ENCODE assay signal across 17 cellular contexts in genomic region chr6:134642819-134643218, GRCh38.
A peak's percentile ranks its signal among the peaks of the same experiment; 100 is the strongest.
DNase-seq lines count a peak whose midpoint lies in the region; ATAC-seq and TF ChIP-seq lines count a peak whose summit lies in the region.
"Had no signal": no experiment of that assay in that cellular context is flagged by ENCODE, and none has a peak within 500 bp of the region (broad histone marks: within the 10 kb centered on the region; RNA-seq: fewer than 3 reads in every experiment).

No MANE protein-coding gene starts in this region.

- DNase-seq in MCF 10A (ENCODE audit: unreplicated experiment) (no peak), breast epithelium (ENCODE audit: low spot score in 2 of 2) (no peak), hepatocyte (ENCODE audit: low spot score) (no peak), osteocyte (ENCODE audit: extremely low spot score, unreplicated experiment) (no peak), superior temporal gyrus (ENCODE audit: extremely low spot score) (peak; percentile 30), NCI-H2171 (lab: John Stamatoyannopoulos, UW) (no peak)
- no peak for DNase-seq in activated CD8-positive, alpha-beta T cell treated with anti-CD3 and anti-CD28 coated beads, Interleukin-2, amount 10 ng/mL, durations not matched to agents 7 days and 5 days
- no peak for DNase-seq in activated naive CD4-positive, alpha-beta T cell treated with anti-CD3 and anti-CD28 coated beads, Interleukin-2, amount 50 U/mL, for 16 hours
- DNase-seq: 8988T; AML-193; Caco-2; CD8-positive, alpha-beta memory T cell; DND-41; GF-D8; GM23248 had no signal

- H3K4me2 ChIP-seq in hepatocyte, result peak overlapping the region; percentile 26
- H3K4me2 ChIP-seq: BLaER1 had no signal

- CTCF ChIA-PET in MCF 10A (lab: Yijun Ruan, JAX), result interaction anchor here (1.1 to 2.7 kb wide), 4 partner anchors 20 to 481 kb away, joined by 3 to 46 read pairs (median 10); no protein-coding TSS in a partner anchor
- CTCF ChIA-PET in activated CD8-positive, alpha-beta T cell treated with anti-CD3 and anti-CD28 coated beads, Interleukin-2, amount 10 ng/mL, durations not matched to agents 7 days and 5 days (lab: Charles Lee), result interaction anchor here (1.0 to 3.9 kb wide), 7 partner anchors 13 to 486 kb away, joined by 3 to 60 read pairs (median 24); no protein-coding TSS in a partner anchor

- H3K36me3 Mint-ChIP-seq in MCF 10A (ENCODE audit: insufficient read depth, unreplicated experiment), result no peaks in the 10 kb centered on the region
- H3K36me3 Mint-ChIP-seq in osteocyte (ENCODE audit: unreplicated experiment), result no peaks in the 10 kb centered on the region
- no peaks in the 10 kb centered on the region for H3K36me3 Mint-ChIP-seq in activated CD8-positive, alpha-beta T cell treated with anti-CD3 and anti-CD28 coated beads, Interleukin-2, amount 10 ng/mL, durations not matched to agents 7 days and 5 days (ENCODE audit: low read depth)
- H3K36me3 Mint-ChIP-seq: CD8-positive, alpha-beta memory T cell had no signal

- no peaks in the 10 kb centered on the region for H4K20me1 ChIP-seq in hepatocyte (ENCODE audit: insufficient read depth, poor library complexity, severe bottlenecking)
- H4K20me1 ChIP-seq: BLaER1 had no signal

- intact Hi-C loops in MCF 10A (cut with micrococcal nuclease), result loop anchor here (5.0 kb wide), 1 partner anchor 239 kb away; no protein-coding TSS in a partner anchor
- intact Hi-C loops in breast epithelium (cut with DNase I; ENCODE audit: low total_unique reads), result no loop called here

- H3K27ac ChIP-seq in breast epithelium, result no peak overlapping the region
- H3K27ac ChIP-seq in hepatocyte, result peak overlapping the region; percentile 57
- H3K27ac ChIP-seq: BLaER1, GM23248 had no signal

- ATAC-seq in activated CD8-positive, alpha-beta T cell treated with anti-CD3 and anti-CD28 coated beads, Interleukin-2, amount 10 ng/mL, durations not matched to agents 7 days and 5 days, result no peak
- ATAC-seq: HCT116 had no signal

- H3K27ac Mint-ChIP-seq in MCF 10A (ENCODE audit: low read depth, unreplicated experiment), result peak overlapping the region; percentile 70
- H3K27ac Mint-ChIP-seq in osteocyte (ENCODE audit: unreplicated experiment), result peak overlapping the region; percentile 89
- H3K27ac Mint-ChIP-seq in activated CD8-positive, alpha-beta T cell treated with anti-CD3 and anti-CD28 coated beads, Interleukin-2, amount 10 ng/mL, durations not matched to agents 7 days and 5 days, result no peak overlapping the region

- no peaks in the 10 kb centered on the region for H3K27me3 ChIP-seq in breast epithelium
- no peaks in the 10 kb centered on the region for H3K27me3 ChIP-seq in hepatocyte
- H3K27me3 ChIP-seq: BLaER1 had no signal

- H3K4me1 ChIP-seq in breast epithelium (no peaks in the 10 kb centered on the region), hepatocyte (ENCODE audit: insufficient read depth) (peaks cover 28% of the 10 kb centered on the region)

- POLR2A ChIA-PET in MCF 10A (lab: Yijun Ruan, JAX), result interaction anchor here (1.0 to 5.9 kb wide), 7 partner anchors 12 to 471 kb away, joined by 3 to 90 read pairs (median 4); no protein-coding TSS in a partner anchor
- POLR2A ChIA-PET in activated CD8-positive, alpha-beta T cell treated with anti-CD3 and anti-CD28 coated beads, Interleukin-2, amount 10 ng/mL, durations not matched to agents 7 days and 5 days (lab: Charles Lee), result no interaction called here

- H3K4me3 Mint-ChIP-seq in MCF 10A (ENCODE audit: unreplicated experiment) (no peak overlapping the region), osteocyte (ENCODE audit: unreplicated experiment) (no peak overlapping the region)
- H3K4me3 Mint-ChIP-seq in activated CD8-positive, alpha-beta T cell treated with anti-CD3 and anti-CD28 coated beads, Interleukin-2, amount 10 ng/mL, durations not matched to agents 7 days and 5 days, result no peak overlapping the region
- H3K4me3 Mint-ChIP-seq: CD8-positive, alpha-beta memory T cell had no signal

- BruUV-seq in MCF 10A (replicated peaks; lab: Mats Ljungman, UMichigan), result no TSS peak

- H3K27me3 Mint-ChIP-seq in MCF 10A (ENCODE audit: insufficient read depth, unreplicated experiment), result no peaks in the 10 kb centered on the region
- no peaks in the 10 kb centered on the region for H3K27me3 Mint-ChIP-seq in osteocyte (ENCODE audit: unreplicated experiment)
- no peaks in the 10 kb centered on the region for H3K27me3 Mint-ChIP-seq in activated CD8-positive, alpha-beta T cell treated with anti-CD3 and anti-CD28 coated beads, Interleukin-2, amount 10 ng/mL, durations not matched to agents 7 days and 5 days (ENCODE audit: low read depth)
- H3K27me3 Mint-ChIP-seq: CD8-positive, alpha-beta memory T cell had no signal

- H2AFZ ChIP-seq in hepatocyte, result no peak overlapping the region
- H2AFZ ChIP-seq: GM23248 had no signal

- 58% methylated on average over 4 of the region's 4 CpGs for WGBS in hepatocyte (ENCODE audit: low lambda C conversion rate, missing lambda C conversion rate)

- no peaks in the 10 kb centered on the region for H3K79me2 ChIP-seq in hepatocyte

- H3K9me3 ChIP-seq in breast epithelium, result no peaks in the 10 kb centered on the region
- no peaks in the 10 kb centered on the region for H3K9me3 ChIP-seq in hepatocyte (ENCODE audit: low read depth)
- H3K9me3 ChIP-seq: BLaER1, Caco-2 had no signal

- H3K9me3 Mint-ChIP-seq in MCF 10A (ENCODE audit: unreplicated experiment), result no peaks in the 10 kb centered on the region
- no peaks in the 10 kb centered on the region for H3K9me3 Mint-ChIP-seq in osteocyte (ENCODE audit: unreplicated experiment)
- no peaks in the 10 kb centered on the region for H3K9me3 Mint-ChIP-seq in activated CD8-positive, alpha-beta T cell treated with anti-CD3 and anti-CD28 coated beads, Interleukin-2, amount 10 ng/mL, durations not matched to agents 7 days and 5 days (ENCODE audit: insufficient read depth)
- H3K9me3 Mint-ChIP-seq: CD8-positive, alpha-beta memory T cell had no signal

- TF ChIP-seq POLR2A in breast epithelium (IDR thresholded peaks at IDR 0.05), result no peak

- H3K4me1 Mint-ChIP-seq in MCF 10A (ENCODE audit: insufficient read depth, unreplicated experiment) (peaks cover 20% of the 10 kb centered on the region), osteocyte (ENCODE audit: unreplicated experiment) (peaks cover 63% of the 10 kb centered on the region)
- peaks cover 7% of the 10 kb centered on the region for H3K4me1 Mint-ChIP-seq in activated CD8-positive, alpha-beta T cell treated with anti-CD3 and anti-CD28 coated beads, Interleukin-2, amount 10 ng/mL, durations not matched to agents 7 days and 5 days (ENCODE audit: low read depth)

- H3K4me3 ChIP-seq in breast epithelium (no peak overlapping the region), hepatocyte (no peak overlapping the region)
- H3K4me3 ChIP-seq: BLaER1, GM23248 had no signal

- TF ChIP-seq CTCF in MCF 10A (IDR thresholded peaks at IDR 0.05; ENCODE audit: unreplicated experiment) (no peak), breast epithelium (IDR thresholded peaks at IDR 0.05) (no peak), hepatocyte (IDR thresholded peaks at IDR 0.05; ENCODE audit: poor library complexity) (no peak), osteocyte (IDR thresholded peaks at IDR 0.05) (no peak)

- no peaks in the 10 kb centered on the region for H3K9me2 ChIP-seq in hepatocyte (replicated peaks; ENCODE audit: insufficient read depth)

- no peaks in the 10 kb centered on the region for H3K36me3 ChIP-seq in breast epithelium
- no peaks in the 10 kb centered on the region for H3K36me3 ChIP-seq in hepatocyte (replicated peaks; ENCODE audit: insufficient read depth, low read depth)
- H3K36me3 ChIP-seq: BLaER1 had no signal
